Comparison of ENCODE assay signal across 15 cellular contexts in the genomic region with DNA sequence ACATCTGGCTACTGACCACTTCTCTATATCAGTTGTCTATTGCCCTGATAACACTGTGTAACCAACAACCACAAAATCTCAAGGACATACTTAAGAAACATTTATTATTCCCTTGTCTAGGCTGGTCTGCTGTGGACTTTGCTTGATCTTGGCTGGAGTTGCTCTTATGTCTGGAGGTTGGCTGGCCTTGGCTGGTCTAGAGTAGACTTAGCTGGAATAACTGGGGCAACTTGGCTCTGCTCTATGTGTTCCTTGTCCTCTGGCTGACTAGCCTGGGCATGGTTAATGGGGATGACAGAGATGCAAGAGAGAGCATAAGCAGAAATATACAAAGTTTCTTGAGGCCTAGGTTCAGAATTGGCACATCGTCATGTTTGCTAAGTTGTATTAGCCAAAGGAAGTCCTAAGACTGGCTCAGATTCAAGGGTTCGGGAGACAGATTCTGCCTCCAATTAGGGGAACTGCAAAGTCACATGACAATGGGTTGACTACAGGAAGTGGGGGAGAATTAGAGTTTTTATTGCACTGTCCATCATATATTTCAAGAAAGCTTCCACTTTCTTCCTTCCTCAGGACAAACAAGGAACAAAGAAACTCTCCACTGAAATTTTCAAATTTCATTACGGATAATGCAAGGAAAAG.
DNase-seq lines count a peak whose midpoint lies in the region; ATAC-seq and TF ChIP-seq lines count a peak whose summit lies in the region.
"Had no signal": no experiment of that assay in that cellular context is flagged by ENCODE, and none has a peak within 500 bp of the region (broad histone marks: within the 10 kb centered on the region; RNA-seq: fewer than 3 reads in every experiment).

No MANE protein-coding gene starts in this region.

- intact Hi-C loops in Right ventricle myocardium superior (cut with DNase I), result loop anchor here (10.0 kb wide), 1 partner anchor 438 kb away; no protein-coding TSS in a partner anchor
- intact Hi-C loops in cardiac septum (cut with DNase I), result loop anchor here (5.0 to 10.0 kb wide), 3 partner anchors 76 to 356 kb away; partner anchors contain the start of gene IVNS1ABP
- intact Hi-C loops in activated B cell treated with CpG ODN at 0.5 μM for 24 hours (cut with micrococcal nuclease), result loop anchor here (5.0 kb wide), 2 partner anchors 146 to 266 kb away; no protein-coding TSS in a partner anchor

- no peaks in the 10 kb centered on the region for H3K27me3 Mint-ChIP-seq in activated B cell treated with CpG ODN at 0.5 μM for 24 hours

- H3K4me3 Mint-ChIP-seq in activated B cell treated with CpG ODN at 0.5 μM for 24 hours, result peak overlapping the region; percentile 2

- POLR2A ChIA-PET in activated B cell treated with CpG ODN at 0.5 μM for 24 hours (lab: Charles Lee), result interaction anchor here (6.0 kb wide), 1 partner anchor 356 kb away, joined by 81 read pairs; the partner anchor contains the start of gene IVNS1ABP

- H3K36me3 ChIP-seq in tibial nerve, result no peaks in the 10 kb centered on the region
- H3K36me3 ChIP-seq: tibial artery had no signal

- TF ChIP-seq CTCF in activated B cell treated with CpG ODN at 0.5 μM for 24 hours (IDR thresholded peaks at IDR 0.05), result no peak
- no peak for TF ChIP-seq CTCF in tibial nerve (IDR thresholded peaks at IDR 0.05)

- no peaks in the 10 kb centered on the region for H3K27me3 ChIP-seq in tibial nerve
- H3K27me3 ChIP-seq: tibial artery had no signal

- H3K4me1 Mint-ChIP-seq in activated B cell treated with CpG ODN at 0.5 μM for 24 hours, result peaks cover 37% of the 10 kb centered on the region

- H3K4me1 ChIP-seq in tibial nerve, result peaks cover 0 to 10% (median 0%) of the 10 kb centered on the region in 4 donors

- peak overlapping the region; percentile 54 for H3K27ac Mint-ChIP-seq in activated B cell treated with CpG ODN at 0.5 μM for 24 hours
- H3K27ac Mint-ChIP-seq: activated naive CD4-positive, alpha-beta T cell treated with anti-CD3 and anti-CD28 coated beads, Interleukin-2, amount 50 U/mL, for 72 hours had no signal

- peak; percentile 24 to 51 for TF ChIP-seq EP300 in tibial nerve (IDR thresholded peaks at IDR 0.05)

- H3K27ac ChIP-seq in tibial nerve, result no peak overlapping the region
- H3K27ac ChIP-seq: tibial artery had no signal

- no peak for DNase-seq in Right ventricle myocardium superior
- no peak for DNase-seq in cardiac septum (ENCODE audit: low spot score)
- DNase-seq in activated B cell treated with CpG ODN at 0.5 μM for 24 hours, result no peak
- DNase-seq in medulla oblongata (ENCODE audit: extremely low spot score), result peak; percentile 69
- DNase-seq in tibial nerve (ENCODE audit: low spot score in 2 of 2), result peak in 1 of 2 donors; percentile 31
- DNase-seq in RPMI8226, result no peak
- no peak for DNase-seq in stimulated activated CD4-positive, alpha-beta T cell treated with anti-CD3 and anti-CD28 coated beads, Interleukin-2, amount 100 ng/mL, for 24 hours
- DNase-seq: DMS153, H7, NCI-H2081, NCI-H69 had no signal

- ATAC-seq in Right ventricle myocardium superior (ENCODE audit: poor library complexity) (peak; percentile 19), activated B cell treated with CpG ODN at 0.5 μM for 24 hours (ENCODE audit: low read depth) (no peak), HG02852 (IDR thresholded peaks at IDR 0.05; ENCODE audit: unreplicated experiment) (no peak)
- ATAC-seq: activated naive CD4-positive, alpha-beta T cell treated with anti-CD3 and anti-CD28 coated beads, Interleukin-2, amount 50 U/mL, for 72 hours; left lobe of liver had no signal

- CTCF ChIA-PET in activated B cell treated with CpG ODN at 0.5 μM for 24 hours (lab: Charles Lee), result interaction anchor here (1.5 kb wide), 1 partner anchor 73 kb away, joined by 3 read pairs; no protein-coding TSS in a partner anchor

- no peak overlapping the region for H3K4me3 ChIP-seq in tibial nerve
- H3K4me3 ChIP-seq: tibial artery had no signal

- no peaks in the 10 kb centered on the region for H3K9me3 ChIP-seq in tibial nerve
- H3K9me3 ChIP-seq: tibial artery had no signal

- H3K9me3 Mint-ChIP-seq in activated B cell treated with CpG ODN at 0.5 μM for 24 hours, result peaks cover 3% of the 10 kb centered on the region

- WGBS in tibial nerve, 2 donors, result 68 to 71% methylated on average over 3 of the region's 3 CpGs

- no peaks in the 10 kb centered on the region for H3K36me3 Mint-ChIP-seq in activated B cell treated with CpG ODN at 0.5 μM for 24 hours (ENCODE audit: low read depth)

- TF ChIP-seq POLR2A in tibial nerve (IDR thresholded peaks at IDR 0.05), result no peak
